In the genomic region with DNA sequence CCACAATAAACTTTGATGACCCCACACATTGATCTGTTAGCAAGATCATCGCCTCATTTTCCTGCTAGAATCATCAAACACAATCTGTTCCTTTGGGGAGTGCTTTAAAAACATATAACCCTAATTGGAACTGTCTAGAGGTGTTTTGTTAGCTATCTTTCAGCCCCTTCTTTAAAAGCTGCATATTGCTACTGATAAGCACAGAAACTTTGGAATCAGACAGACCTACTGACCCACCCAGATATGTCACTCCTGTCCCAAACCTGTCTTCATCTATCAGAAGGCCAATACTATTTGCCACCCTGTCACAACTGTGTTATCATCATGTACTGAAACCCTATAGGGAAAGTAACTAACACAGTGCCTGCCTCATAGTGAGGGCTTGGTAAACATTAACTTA, we compare ENCODE assay signal across 29 cellular contexts.
"Had no signal": no experiment of that assay in that cellular context is flagged by ENCODE, and none has a peak within 500 bp of the region (broad histone marks: within the 10 kb centered on the region; RNA-seq: fewer than 3 reads in every experiment).

No MANE protein-coding gene starts in this region.

- H3K4me1 ChIP-seq: stomach, suprapubic skin, testis, thyroid gland, tibial artery, tibial nerve, transverse colon, upper lobe of left lung, upper lobe of right lung, uterus, vagina had no signal

- H3K36me3 Mint-ChIP-seq: stimulated activated effector memory CD8-positive, alpha-beta T cell treated with anti-CD3 and anti-CD28 coated beads, Interleukin-12 subunit alpha, Interleukin-12 subunit beta, amount 100 ng/mL, for 72 hours; stimulated activated memory B cell treated with anti-CD40 and anti-IgM and Interleukin-4, amounts not matched to agents 10 μg/mL and 1 μg/mL and 100 μg/mL, for 72 hours; stimulated activated naive B cell treated with anti-CD40 and anti-IgM and Interleukin-4, amounts not matched to agents 10 μg/mL and 1 μg/mL and 100 μg/mL, for 72 hours; type B pancreatic cell had no signal

- H3K4me3 Mint-ChIP-seq: stimulated activated effector memory CD8-positive, alpha-beta T cell treated with anti-CD3 and anti-CD28 coated beads, Interleukin-12 subunit alpha, Interleukin-12 subunit beta, amount 100 ng/mL, for 72 hours; stimulated activated memory B cell treated with anti-CD40 and anti-IgM and Interleukin-4, amounts not matched to agents 10 μg/mL and 1 μg/mL and 100 μg/mL, for 72 hours; stimulated activated naive B cell treated with anti-CD40 and anti-IgM and Interleukin-4, amounts not matched to agents 10 μg/mL and 1 μg/mL and 100 μg/mL, for 72 hours; stimulated activated naive CD8-positive, alpha-beta T cell treated with anti-CD3 and anti-CD28 coated beads, Interleukin-15, amount 100 ng/mL, for 72 hours; stimulated activated naive CD8-positive, alpha-beta T cell treated with anti-CD3 and anti-CD28 coated beads, Interleukin-15, Interleukin-2, amounts not matched to agents 100 ng/mL and 50 ng/mL, for 24 hours; type B pancreatic cell had no signal

- H3K9me3 ChIP-seq: stomach, suprapubic skin, testis, thoracic aorta, thyroid gland, tibial artery, tibial nerve, transverse colon, upper lobe of left lung, upper lobe of right lung, uterus, vagina had no signal

- H3K27me3 Mint-ChIP-seq: stimulated activated memory B cell treated with anti-CD40 and anti-IgM and Interleukin-4, amounts not matched to agents 10 μg/mL and 1 μg/mL and 100 μg/mL, for 72 hours; stimulated activated naive CD8-positive, alpha-beta T cell treated with anti-CD3 and anti-CD28 coated beads, Interleukin-15, amount 100 ng/mL, for 72 hours; type B pancreatic cell had no signal

- ATAC-seq: stimulated activated effector memory CD8-positive, alpha-beta T cell treated with anti-CD3 and anti-CD28 coated beads, Interleukin-12 subunit alpha, Interleukin-12 subunit beta, amount 100 ng/mL, for 72 hours; stimulated activated memory B cell treated with anti-CD40 and anti-IgM and Interleukin-4, amounts not matched to agents 10 μg/mL and 1 μg/mL and 100 μg/mL, for 72 hours; stimulated activated naive B cell treated with anti-CD40 and anti-IgM and Interleukin-4, amounts not matched to agents 10 μg/mL and 1 μg/mL and 100 μg/mL, for 72 hours; stimulated activated naive CD8-positive, alpha-beta T cell treated with anti-CD3 and anti-CD28 coated beads, Interleukin-15, amount 100 ng/mL, for 72 hours; stimulated activated naive CD8-positive, alpha-beta T cell treated with anti-CD3 and anti-CD28 coated beads, Interleukin-15, Interleukin-2, amounts not matched to agents 100 U/mL and 50 U/mL, for 24 hours; upper lobe of right lung had no signal

- FAIRE-seq: urothelium cell line had no signal

- H3K36me3 ChIP-seq: stomach, suprapubic skin, thoracic aorta, thyroid gland, tibial artery, tibial nerve, transverse colon, upper lobe of left lung, upper lobe of right lung, uterus, vagina had no signal

- H3K27me3 ChIP-seq: stomach, suprapubic skin, testis, thyroid gland, tibial artery, tibial nerve, transverse colon, upper lobe of left lung, upper lobe of right lung, uterus, vagina had no signal

- H3K27ac ChIP-seq: stomach, suprapubic skin, testis, thoracic aorta, thyroid gland, tibial artery, tibial nerve, transverse colon, upper lobe of left lung, upper lobe of right lung, uterus, vagina had no signal

- DNase-seq: stimulated activated CD4-positive, alpha-beta T cell treated with anti-CD3 and anti-CD28 coated beads, Interleukin-2, amount 100 ng/mL, for 48 hours; stimulated activated CD4-positive, alpha-beta T cell treated with anti-CD3 and anti-CD28 coated beads, Interleukin-4, amount 100 ng/mL, for 1 hour; stimulated activated CD4-positive, alpha-beta T cell treated with anti-CD3 and anti-CD28 coated beads, Interleukin-4, amount 100 ng/mL, for 24 hours; stimulated activated CD4-positive, alpha-beta T cell treated with anti-CD3 and anti-CD28 coated beads, Interleukin-4, amount 100 ng/mL, for 4 hours; stimulated activated CD8-positive, alpha-beta memory T cell treated with anti-CD3 and anti-CD28 coated beads, Interleukin-4, amount 100 ng/mL, for 48 hours; stimulated activated naive B cell treated with anti-CD40 and anti-IgM and Interleukin-4, amounts not matched to agents 10 μg/mL and 1 μg/mL and 100 μg/mL, for 72 hours; stimulated activated naive CD4-positive, alpha-beta T cell; stimulated activated naive CD4-positive, alpha-beta T cell treated with Interleukin-2 at 50 U/mL for 16 hours; stimulated activated naive CD8-positive, alpha-beta T cell treated with anti-CD3 and anti-CD28 coated beads, Interleukin-15, amount 100 ng/mL, for 72 hours; stimulated activated naive CD8-positive, alpha-beta T cell treated with anti-CD3 and anti-CD28 coated beads, Interleukin-15, Interleukin-2, amounts not matched to agents 100 U/mL and 50 U/mL, for 24 hours; stomach; substantia nigra; testis; thyroid gland; tibial artery; transverse colon; trophoblast cell; upper lobe of left lung; upper lobe of right lung; uterus had no signal

- H3K4me3 ChIP-seq: stomach, suprapubic skin, testis, thoracic aorta, thyroid gland, tibial artery, tibial nerve, transverse colon, upper lobe of left lung, upper lobe of right lung, uterus, vagina had no signal

- H3K9me3 Mint-ChIP-seq: stimulated activated effector memory CD8-positive, alpha-beta T cell treated with anti-CD3 and anti-CD28 coated beads, Interleukin-12 subunit alpha, Interleukin-12 subunit beta, amount 100 ng/mL, for 72 hours; stimulated activated memory B cell treated with anti-CD40 and anti-IgM and Interleukin-4, amounts not matched to agents 10 μg/mL and 1 μg/mL and 100 μg/mL, for 72 hours; stimulated activated naive B cell treated with anti-CD40 and anti-IgM and Interleukin-4, amounts not matched to agents 10 μg/mL and 1 μg/mL and 100 μg/mL, for 72 hours; stimulated activated naive CD8-positive, alpha-beta T cell treated with anti-CD3 and anti-CD28 coated beads, Interleukin-15, amount 100 ng/mL, for 72 hours; stimulated activated naive CD8-positive, alpha-beta T cell treated with anti-CD3 and anti-CD28 coated beads, Interleukin-15, Interleukin-2, amounts not matched to agents 100 ng/mL and 50 ng/mL, for 24 hours; type B pancreatic cell had no signal

- H3K4me1 Mint-ChIP-seq: stimulated activated effector memory CD8-positive, alpha-beta T cell treated with anti-CD3 and anti-CD28 coated beads, Interleukin-12 subunit alpha, Interleukin-12 subunit beta, amount 100 ng/mL, for 72 hours; stimulated activated memory B cell treated with anti-CD40 and anti-IgM and Interleukin-4, amounts not matched to agents 10 μg/mL and 1 μg/mL and 100 μg/mL, for 72 hours; stimulated activated naive B cell treated with anti-CD40 and anti-IgM and Interleukin-4, amounts not matched to agents 10 μg/mL and 1 μg/mL and 100 μg/mL, for 72 hours; stimulated activated naive CD8-positive, alpha-beta T cell treated with anti-CD3 and anti-CD28 coated beads, Interleukin-15, amount 100 ng/mL, for 72 hours had no signal
